Comparison of ENCODE assay signal across 34 cellular contexts in genomic region chr10:66622050-66622449, GRCh38.
"Had no signal": no experiment of that assay in that cellular context is flagged by ENCODE, and none has a peak within 500 bp of the region (broad histone marks: within the 10 kb centered on the region; RNA-seq: fewer than 3 reads in every experiment).

No MANE protein-coding gene starts in this region.

- H3K4me3 ChIP-seq: MG63 had no signal

- DNase-seq: Karpas-422, Kasumi-1, MG63, MM.1S, MV-4-11, NCI-H1048, NCI-H1092, NCI-H1092 treated with DMSO at 0.1 percent for 48 hours, NCI-H1105, NCI-H1105 treated with DMSO at 0.1 percent for 48 hours, NCI-H1417 treated with DMSO at 0.1 percent for 48 hours, NCI-H1436, NCI-H1436 treated with DMSO at 0.1 percent for 48 hours, NCI-H146, NCI-H1694, NCI-H1694 treated with DMSO at 0.1 percent for 48 hours, NCI-H187, NCI-H187 treated with DMSO at 0.1 percent for 48 hours, NCI-H1930, NCI-H2029, NCI-H2029 treated with DMSO at 0.1 percent for 48 hours, NCI-H2081, NCI-H2081 treated with DMSO at 0.1 percent for 48 hours, NCI-H2107, NCI-H2171, NCI-H2171 treated with DMSO at 0.1 percent for 48 hours, NCI-H2227 treated with DMSO at 0.1 percent for 48 hours, NCI-H226, NCI-H345, NCI-H446, NCI-H446 treated with DMSO at 0.1 percent for 48 hours, NCI-H510A, NCI-H510A treated with DMSO at 0.1 percent for 48 hours, NCI-H524 had no signal

- H3K9me3 ChIP-seq: MG63 had no signal

- H3K27me3 ChIP-seq: MG63 had no signal

- H3K36me3 ChIP-seq: MG63 had no signal
